19 cellular contexts compared by ENCODE assay signal in genomic region chr18:36780748-36781147, GRCh38. TPM values are rescaled to one million over a fixed set of nuclear protein-coding genes. Genes with fewer than 3 reads are reported as not detected.
DNase-seq lines count a peak whose midpoint lies in the region; TF ChIP-seq lines count a peak whose summit lies in the region.
"Had no signal": no experiment of that assay in that cellular context is flagged by ENCODE, and none has a peak within 500 bp of the region (broad histone marks: within the 10 kb centered on the region; RNA-seq: fewer than 3 reads in every experiment).

No MANE protein-coding gene starts in this region.

- no peak overlapping the region for H3K23ac ChIP-seq in mesenchymal stem cell (ENCODE audit: low read length in 2 of 2)

- no peaks in the 10 kb centered on the region for H4K20me1 ChIP-seq in SK-N-SH (ENCODE audit: insufficient read depth)

- no peak overlapping the region for H2BK120ac ChIP-seq in mesenchymal stem cell (ENCODE audit: low read depth, low read length)

- no peak overlapping the region for H3K14ac ChIP-seq in mesenchymal stem cell (ENCODE audit: low read length in 2 of 2)

- H3K4me1 ChIP-seq in mesenchymal stem cell (ENCODE audit: control insufficient read depth, insufficient read depth, low read depth, low read length) (no peaks in the 10 kb centered on the region), colonic mucosa (no peaks in the 10 kb centered on the region), SK-N-SH (ENCODE audit: control insufficient read depth in 1 of 2, insufficient read depth in 2 of 2, low read depth in 1 of 2, low read length in 1 of 2) (no peaks in the 10 kb centered on the region), breast epithelium (no peaks in the 10 kb centered on the region)

- POLR2A ChIA-PET in SK-N-SH (lab: Yijun Ruan, JAX) = no interaction called here

- no peak overlapping the region for H3K4me2 ChIP-seq in mesenchymal stem cell (ENCODE audit: low read length, poor library complexity, severe bottlenecking)
- H3K4me2 ChIP-seq in SK-N-SH = no peak overlapping the region

- H3K18ac ChIP-seq in mesenchymal stem cell (ENCODE audit: low read depth in 1 of 2, low read length in 2 of 2) = no peak overlapping the region

- WGBS in mesenchymal stem cell = 45% methylated on average over 1 of the region's 2 CpGs
- 82% methylated on average over 2 of the region's 2 CpGs for WGBS in SK-N-SH (ENCODE audit: low lambda C conversion rate)

- H3K79me2 ChIP-seq in SK-N-SH (ENCODE audit: insufficient read depth) = no peaks in the 10 kb centered on the region

- intact Hi-C loops in colonic mucosa (cut with DNase I) (no loop called here), breast epithelium (cut with DNase I; ENCODE audit: low total_unique reads) (no loop called here)

- no peak overlapping the region for H2BK5ac ChIP-seq in mesenchymal stem cell (ENCODE audit: low read depth, low read length, poor library complexity, severe bottlenecking)

- H2BK15ac ChIP-seq in mesenchymal stem cell (ENCODE audit: low read depth, poor library complexity, severe bottlenecking) = no peak overlapping the region

- no peak overlapping the region for H2BK12ac ChIP-seq in mesenchymal stem cell (ENCODE audit: low read length in 2 of 2)

- no peak for TF ChIP-seq POLR2A in breast epithelium (IDR thresholded peaks at IDR 0.05)

- no peak for TF ChIP-seq RAD21 in SK-N-SH (IDR thresholded peaks at IDR 0.05; ENCODE audit: low read length)

- H3K4ac ChIP-seq in mesenchymal stem cell (ENCODE audit: low read depth in 1 of 2, low read length in 2 of 2) = no peak overlapping the region

- H4K8ac ChIP-seq in mesenchymal stem cell (ENCODE audit: low read length) = no peak overlapping the region

- H2AFZ ChIP-seq in mesenchymal stem cell (ENCODE audit: low read depth, low read length) = no peak overlapping the region
- no peak overlapping the region for H2AFZ ChIP-seq in SK-N-SH (ENCODE audit: low read depth)

- H3K9ac ChIP-seq in mesenchymal stem cell (ENCODE audit: low read length) (no peak overlapping the region), colonic mucosa (ENCODE audit: low read depth in 2 of 2, low read length in 2 of 2) (no peak overlapping the region), SK-N-SH (no peak overlapping the region)

- H3K9me3 ChIP-seq in mesenchymal stem cell (ENCODE audit: control insufficient read depth, low read length) = no peaks in the 10 kb centered on the region
- H3K9me3 ChIP-seq in colonic mucosa = no peaks in the 10 kb centered on the region
- no peaks in the 10 kb centered on the region for H3K9me3 ChIP-seq in SK-N-SH
- H3K9me3 ChIP-seq in breast epithelium = no peaks in the 10 kb centered on the region

- no peak for TF ChIP-seq EP300 in SK-N-SH (IDR thresholded peaks at IDR 0.05; ENCODE audit: borderline replicate concordance in 1 of 2, low read depth in 1 of 2, low read length in 1 of 2)

- H3K36me3 ChIP-seq in mesenchymal stem cell (ENCODE audit: control insufficient read depth in 1 of 2, insufficient read depth in 2 of 2, low read depth in 1 of 2, low read length in 2 of 2) (peaks cover 18 to 25% of the 10 kb centered on the region in 2 experiments), colonic mucosa (no peaks in the 10 kb centered on the region), SK-N-SH (replicated peaks in 1 of 2; ENCODE audit: control insufficient read depth in 1 of 2, insufficient read depth in 2 of 2, low read length in 1 of 2) (peaks cover 2 to 20% of the 10 kb centered on the region in 2 experiments), breast epithelium (no peaks in the 10 kb centered on the region)

- CTCF ChIA-PET in SK-N-SH (lab: Yijun Ruan, JAX) = interaction anchor here (1.9 kb wide), 1 partner anchor 93 kb away, joined by 6 read pairs; no protein-coding TSS in a partner anchor

- H3K27ac ChIP-seq in mesenchymal stem cell (ENCODE audit: low read length, poor library complexity, severe bottlenecking) = no peak overlapping the region
- no peak overlapping the region for H3K27ac ChIP-seq in colonic mucosa
- H3K27ac ChIP-seq in SK-N-SH (ENCODE audit: low read depth in 2 of 2, low read length in 1 of 2) = no peak overlapping the region
- no peak overlapping the region for H3K27ac ChIP-seq in breast epithelium
- H3K27ac ChIP-seq: RWPE1 had no signal

- no peaks in the 10 kb centered on the region for H3F3A ChIP-seq in SK-N-SH (replicated peaks; ENCODE audit: insufficient read depth)

- DNase-seq in ELR (ENCODE audit: low read depth) (peak; percentile 83), RPMI7951 (ENCODE audit: low read depth) (peak; percentile 9), epithelial cell of esophagus (ENCODE audit: low read depth) (peak; percentile 39), mesenchymal stem cell (peak; percentile 49), colonic mucosa (no peak), SK-N-SH (no peak), breast epithelium (ENCODE audit: low spot score in 2 of 2) (no peak)
- DNase-seq in stimulated activated naive CD4-positive, alpha-beta T cell (lab: John Stamatoyannopoulos, UW) = no peak
- DNase-seq: C1 segment of cervical spinal cord; CD8-positive, alpha-beta memory T cell; H7; NCI-H1105 treated with DMSO at 0.1 percent for 48 hours; NCI-H1694; NCI-H2107; NCI-H510A; NCI-H82; SIG-M5 had no signal

- no peak for TF ChIP-seq CTCF in epithelial cell of esophagus (IDR thresholded peaks at IDR 0.05; ENCODE audit: insufficient read depth, low read depth, low read length, missing control alignments)
- no peak for TF ChIP-seq CTCF in colonic mucosa (IDR thresholded peaks at IDR 0.05)
- no peak for TF ChIP-seq CTCF in SK-N-SH (IDR thresholded peaks at IDR 0.05)
- no peak for TF ChIP-seq CTCF in breast epithelium (IDR thresholded peaks at IDR 0.05)

- H3K4me3 ChIP-seq in epithelial cell of esophagus (ENCODE audit: low read length) (no peak overlapping the region), mesenchymal stem cell (ENCODE audit: insufficient read depth in 1 of 2, low read depth in 1 of 2, low read length in 2 of 2) (no peak overlapping the region), colonic mucosa (no peak overlapping the region), SK-N-SH (ENCODE audit: low read depth in 2 of 2, low read length in 1 of 2) (no peak overlapping the region), breast epithelium (no peak overlapping the region)
- H3K4me3 ChIP-seq: K562 had no signal

- no peaks in the 10 kb centered on the region for H3K9me2 ChIP-seq in SK-N-SH

- no peak overlapping the region for H2AK5ac ChIP-seq in mesenchymal stem cell (ENCODE audit: low read length, severe bottlenecking)

- H3K79me1 ChIP-seq in mesenchymal stem cell (replicated peaks; ENCODE audit: low read length, poor library complexity, severe bottlenecking) = no peaks in the 10 kb centered on the region

- no peak overlapping the region for H4K91ac ChIP-seq in mesenchymal stem cell (ENCODE audit: low read length)

- H3K27me3 ChIP-seq in mesenchymal stem cell (ENCODE audit: control insufficient read depth in 1 of 2, insufficient read depth in 1 of 2, low read length in 2 of 2) (no peaks in the 10 kb centered on the region), colonic mucosa (no peaks in the 10 kb centered on the region), SK-N-SH (ENCODE audit: insufficient read depth) (no peaks in the 10 kb centered on the region), breast epithelium (no peaks in the 10 kb centered on the region)

TF ChIP-seq in SK-N-SH, 30 proteins besides CTCF, POLR2A, EP300 and RAD21 (continues in another document):
- TF ChIP-seq NRF1 (IDR thresholded peaks at IDR 0.05; ENCODE audit: low read depth, low read length) = no peak
- no peak for TF ChIP-seq USF2 (IDR thresholded peaks at IDR 0.05; ENCODE audit: borderline replicate concordance, low read depth, low read length)
- TF ChIP-seq PBX3 (IDR thresholded peaks at IDR 0.05) = no peak

RNA-seq across cellular contexts. Expression of gene TPGS2, which starts 48.1 kb away (rescaled TPM):
- total RNA-seq in RPMI7951 (2014; rRNA removed; shearing (Covaris generic)) = 207 and 216 TPM in 2 replicates
- polyA plus RNA-seq in mesenchymal stem cell (2013, experiment 1 of 2) = 137 TPM
- polyA plus RNA-seq in mesenchymal stem cell (2013, experiment 2 of 2) = 138 TPM
- total RNA-seq in colonic mucosa (10 to 100 TPM; 51.8 to 79.2 TPM), breast epithelium (10 to 100 TPM; 70.8 to 98.7 (median 91.8) TPM)
- 235 and 257 TPM in 2 replicates for polyA plus RNA-seq in SK-N-SH (2012; rRNA removed)
- 216 and 284 TPM in 2 replicates for polyA plus RNA-seq in SK-N-SH (2012; cell fraction: cytosol; rRNA removed)
- polyA plus RNA-seq in SK-N-SH (2012; cell fraction: nucleus; rRNA removed) = 59.4 and 111 TPM in 2 replicates

RNA-seq across cellular contexts. Expression of gene KIAA1328, which starts 48.2 kb away (rescaled TPM):
- 6.3 and 8.5 TPM in 2 replicates for total RNA-seq in RPMI7951 (2014; rRNA removed; shearing (Covaris generic))
- 2.7 TPM for polyA plus RNA-seq in mesenchymal stem cell (2013, experiment 1 of 2)
- polyA plus RNA-seq in mesenchymal stem cell (2013, experiment 2 of 2) = 2.7 TPM
- 1 to 10 TPM; 4.8 to 5.2 TPM for total RNA-seq in colonic mucosa
- 2.6 and 3.3 TPM in 2 replicates for polyA plus RNA-seq in SK-N-SH (2012; rRNA removed)
- 2.3 and 2.9 TPM in 2 replicates for polyA plus RNA-seq in SK-N-SH (2012; cell fraction: cytosol; rRNA removed)
- 5.9 and 9.2 TPM in 2 replicates for polyA plus RNA-seq in SK-N-SH (2012; cell fraction: nucleus; rRNA removed)
- total RNA-seq in breast epithelium = 10 to 100 TPM; 17.4 to 36.1 (median 25.6) TPM

Comparison
In these comparisons a context has a peak if more than half of its experiments do, and no peak if none do; other contexts are left out.
1. DNase-seq: peak in ELR (single experiment), RPMI7951 (single experiment), epithelial cell of esophagus (single experiment) and mesenchymal stem cell (single experiment); none in colonic mucosa (single experiment), SK-N-SH (single experiment), stimulated activated naive CD4-positive, alpha-beta T cell (0 of 6) and breast epithelium (0 of 2).